Comparison of ENCODE assay signal across 1 cellular context in genomic region chr4:76623217-76624060, GRCh38.
TF ChIP-seq lines count a peak whose summit lies in the region.

No MANE protein-coding gene starts in this region.

TF ChIP-seq in SK-N-SH treated with all-trans-retinoic acid at 6 μM for 48 hours, 23 proteins besides CTCF, POLR2A, EP300 and RAD21 (continued from another document):
- no peak for TF ChIP-seq CREB5 (CRISPR knock-in tag; IDR thresholded peaks at IDR 0.05; ENCODE audit: low read depth)
- TF ChIP-seq POU6F1 (CRISPR knock-in tag; IDR thresholded peaks at IDR 0.05; ENCODE audit: borderline replicate concordance, low read depth): no peak
- no peak for TF ChIP-seq CSDC2 (CRISPR knock-in tag; IDR thresholded peaks at IDR 0.05)
- no peak for TF ChIP-seq SNAI2 (CRISPR knock-in tag; IDR thresholded peaks at IDR 0.05)
- TF ChIP-seq ARNTL (CRISPR knock-in tag; IDR thresholded peaks at IDR 0.05; ENCODE audit: borderline replicate concordance, low read depth): no peak
- no peak for TF ChIP-seq ZNF565 (CRISPR knock-in tag; conservative IDR thresholded peaks at IDR 0.05; ENCODE audit: low read depth)
- peak; percentile 56; the same call in 1 of the 2 replicates for TF ChIP-seq TOX (CRISPR knock-in tag; IDR thresholded peaks at IDR 0.05; ENCODE audit: borderline replicate concordance)
- no peak for TF ChIP-seq TCF4 (CRISPR knock-in tag; IDR thresholded peaks at IDR 0.05; ENCODE audit: borderline replicate concordance)
- no peak for TF ChIP-seq TSHZ2 (CRISPR knock-in tag; IDR thresholded peaks at IDR 0.05)
- TF ChIP-seq PATZ1 (CRISPR knock-in tag; IDR thresholded peaks at IDR 0.05; ENCODE audit: borderline replicate concordance): no peak
- no peak for TF ChIP-seq PPARA (CRISPR knock-in tag; IDR thresholded peaks at IDR 0.05; ENCODE audit: borderline replicate concordance)
- TF ChIP-seq ISL1 (CRISPR knock-in tag; IDR thresholded peaks at IDR 0.05): peak; percentile 86
